ENCODE assay signal across 8 cellular contexts in the genomic region with DNA sequence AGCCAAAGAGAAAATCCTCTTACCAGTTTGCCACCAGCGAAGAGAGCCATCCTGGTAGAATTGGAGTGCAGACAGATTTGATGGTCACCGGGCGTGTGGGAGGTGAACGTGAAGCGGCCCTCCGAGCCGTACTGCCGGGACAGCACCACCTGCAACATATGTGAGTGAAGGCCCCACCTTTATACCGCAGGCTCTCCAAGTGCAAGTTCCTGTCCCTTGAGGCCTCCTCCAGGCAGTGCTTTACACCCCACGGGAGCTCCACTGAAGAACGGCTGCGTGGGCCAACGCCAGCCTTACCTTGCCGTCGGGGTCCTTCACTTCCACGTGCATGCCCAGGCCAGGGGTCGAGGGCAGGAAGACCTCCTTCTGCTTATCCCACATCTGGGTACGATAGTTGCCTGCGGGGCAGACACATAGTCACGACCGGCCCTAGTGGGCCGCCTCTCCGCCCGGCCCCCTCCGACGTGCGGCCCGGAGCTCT. TPM values are rescaled to one million over a fixed set of nuclear protein-coding genes. Genes with fewer than 3 reads are reported as not detected.
DNase-seq lines count a peak whose midpoint lies in the region; ATAC-seq and TF ChIP-seq lines count a peak whose summit lies in the region.

No MANE protein-coding gene starts in this region.

- intact Hi-C loops in PC-3 (cut with micrococcal nuclease), result no loop called here

- peaks cover 18% of the 10 kb centered on the region for H3K36me3 ChIP-seq in PC-3 (ENCODE audit: low read depth, low read length)
- no peaks in the 10 kb centered on the region for H3K36me3 ChIP-seq in hepatocyte (replicated peaks; ENCODE audit: insufficient read depth, low read depth)

- DNase-seq in NCI-H2171 treated with DMSO at 0.1 percent for 48 hours (lab: John Stamatoyannopoulos, UW) (peak; percentile 29), NCI-H2171 (lab: John Stamatoyannopoulos, UW) (no peak), PC-3 (no peak), hepatocyte (ENCODE audit: low spot score) (peak; percentile 43), SKM-1 treated with dmso at 0.1 percent for 144 hours (lab: John Stamatoyannopoulos, UW; ENCODE audit: unreplicated experiment) (no peak)

- peak overlapping the region; percentile 46 for H3K27ac ChIP-seq in PC-3 (ENCODE audit: low read length)
- H3K27ac ChIP-seq in hepatocyte, result peak overlapping the region; percentile 85
- H3K27ac ChIP-seq in skin epidermis, result peak overlapping the region; percentile 44 to 98 (median 93)

- H3K4me2 ChIP-seq in PC-3 (ENCODE audit: low read length) (peak overlapping the region; percentile 87), hepatocyte (peak overlapping the region; percentile 91)

- peak overlapping the region; percentile 90 for H3K27ac Mint-ChIP-seq in activated naive CD8-positive, alpha-beta T cell

- H3K27me3 ChIP-seq in PC-3 (ENCODE audit: low read length), result no peaks in the 10 kb centered on the region
- H3K27me3 ChIP-seq in hepatocyte, result no peaks in the 10 kb centered on the region

- H3K4me1 ChIP-seq in PC-3 (ENCODE audit: insufficient read depth, low read length) (peaks cover 10% of the 10 kb centered on the region), hepatocyte (ENCODE audit: insufficient read depth) (peaks cover 8% of the 10 kb centered on the region)

- POLR2A ChIA-PET in PC-3 (lab: Charles Lee; ENCODE audit: unreplicated experiment), result no interaction called here

- no peaks in the 10 kb centered on the region for H3K9me3 Mint-ChIP-seq in activated naive CD8-positive, alpha-beta T cell (ENCODE audit: low read depth)

- peak overlapping the region; percentile 54; the same call in 1 of the 2 replicates for H2AFZ ChIP-seq in PC-3 (ENCODE audit: low read length)
- H2AFZ ChIP-seq in hepatocyte, result peak overlapping the region; percentile 42

- H3K79me2 ChIP-seq in PC-3 (ENCODE audit: low read length) (peaks cover 38% of the 10 kb centered on the region), hepatocyte (peaks cover 39% of the 10 kb centered on the region)

- ATAC-seq in HG02763 (IDR thresholded peaks at IDR 0.05; ENCODE audit: unreplicated experiment) (peak; percentile 28), PC-3 (peak; percentile 27)

- peaks cover 9% of the 10 kb centered on the region for H3K36me3 Mint-ChIP-seq in activated naive CD8-positive, alpha-beta T cell

- H4K20me1 ChIP-seq in PC-3 (ENCODE audit: low read length), result no peaks in the 10 kb centered on the region
- no peaks in the 10 kb centered on the region for H4K20me1 ChIP-seq in hepatocyte (ENCODE audit: insufficient read depth, poor library complexity, severe bottlenecking)

- H3K9me2 ChIP-seq in PC-3 (replicated peaks; ENCODE audit: low read length), result no peaks in the 10 kb centered on the region
- H3K9me2 ChIP-seq in hepatocyte (replicated peaks; ENCODE audit: insufficient read depth), result no peaks in the 10 kb centered on the region

- CTCF ChIA-PET in PC-3 (lab: Charles Lee), result no interaction called here

- H3K4me1 Mint-ChIP-seq in activated naive CD8-positive, alpha-beta T cell (ENCODE audit: low read depth), result peaks cover 28% of the 10 kb centered on the region

- no peaks in the 10 kb centered on the region for H3K27me3 Mint-ChIP-seq in activated naive CD8-positive, alpha-beta T cell

- BruUV-seq in PC-3 (replicated peaks; lab: Mats Ljungman, UMichigan), result no TSS peak

- H3F3A ChIP-seq in PC-3 (ENCODE audit: low read length, unreplicated experiment), result no peaks in the 10 kb centered on the region

- peak overlapping the region; percentile 89 for H3K4me3 Mint-ChIP-seq in activated naive CD8-positive, alpha-beta T cell

- H3K9me3 ChIP-seq in PC-3 (ENCODE audit: low read length) (no peaks in the 10 kb centered on the region), hepatocyte (ENCODE audit: low read depth) (no peaks in the 10 kb centered on the region)

- TF ChIP-seq CTCF in PC-3 (conservative IDR thresholded peaks at IDR 0.05; ENCODE audit: low read depth, low read length), result no peak
- no peak for TF ChIP-seq CTCF in hepatocyte (IDR thresholded peaks at IDR 0.05; ENCODE audit: poor library complexity)

- H3K4me3 ChIP-seq in PC-3 (ENCODE audit: low read length) (peak overlapping the region; percentile 88), hepatocyte (peak overlapping the region; percentile 53), skin epidermis (peak overlapping the region; percentile 59 to 91 (median 78))

- H3K9ac ChIP-seq in PC-3 (ENCODE audit: low read length), result peak overlapping the region; percentile 97

- WGBS in hepatocyte (ENCODE audit: low lambda C conversion rate, missing lambda C conversion rate), result 12% methylated on average over 26 of the region's 28 CpGs

RNA-seq across cellular contexts. Expression of a gene that starts 0.6 kb away (rescaled TPM):
- total RNA-seq in PC-3 (2014; rRNA removed) (70.6 and 80.0 TPM in 2 replicates), hepatocyte (239 and 245 TPM in 2 replicates)
- 86.7 and 94.3 TPM in 2 replicates for polyA plus RNA-seq in hepatocyte

RNA-seq across cellular contexts. Expression of a gene that starts 7.8 kb away (rescaled TPM):
- 93.8 and 119 TPM in 2 replicates for total RNA-seq in PC-3 (2014; rRNA removed)
- 57.1 and 57.7 TPM in 2 replicates for total RNA-seq in hepatocyte
- polyA plus RNA-seq in hepatocyte, result 80.6 and 85.0 TPM in 2 replicates

RNA-seq across cellular contexts. Expression of a gene that starts 25.0 kb away (rescaled TPM):
- total RNA-seq in PC-3 (2014; rRNA removed) (66.2 and 67.2 TPM in 2 replicates), hepatocyte (61.1 and 65.3 TPM in 2 replicates)
- polyA plus RNA-seq in hepatocyte, result 38.8 and 40.8 TPM in 2 replicates

RNA-seq across cellular contexts. Expression of a gene that starts 40.3 kb away (rescaled TPM):
- total RNA-seq in PC-3 (2014; rRNA removed), result 0.04 TPM in 1 of 2 replicates, not detected in the other
- total RNA-seq in hepatocyte, result 14.8 and 20.6 TPM in 2 replicates
- 25.3 and 25.8 TPM in 2 replicates for polyA plus RNA-seq in hepatocyte

Comparison
In these comparisons a context has a peak if more than half of its experiments do, and no peak if none do; other contexts are left out.
1. DNase-seq: peak in NCI-H2171 treated with DMSO at 0.1 percent for 48 hours (single experiment) and hepatocyte (single experiment); none in NCI-H2171 (single experiment), PC-3 (single experiment) and SKM-1 treated with dmso at 0.1 percent for 144 hours (single experiment).
2. Peak in every context shown above with its lines, with median percentiles within 50 percentile points of each other: H3K27ac ChIP-seq and H3K4me3 ChIP-seq.